ENCODE assay signal across 23 cellular contexts in the genomic region with DNA sequence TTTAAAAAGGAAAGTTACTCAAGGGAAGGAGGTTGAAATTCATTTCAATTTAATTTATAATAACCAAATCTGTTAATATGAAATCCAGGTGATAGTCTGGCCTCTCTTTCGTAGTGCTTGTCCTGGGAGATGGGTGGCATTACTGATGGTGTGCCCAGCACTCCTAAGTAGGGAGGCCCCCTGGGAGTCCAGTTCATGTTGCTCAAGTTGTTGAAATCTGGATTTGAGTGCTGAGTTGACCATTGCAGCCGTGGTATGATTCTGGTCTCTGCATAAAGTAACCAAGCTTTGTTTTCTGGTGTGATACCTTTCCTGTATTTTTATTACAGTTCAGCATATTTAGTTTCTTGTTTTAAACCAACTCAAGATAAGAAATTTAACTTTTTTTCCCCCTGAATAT.
A peak's percentile ranks its signal among the peaks of the same experiment; 100 is the strongest.
DNase-seq lines count a peak whose midpoint lies in the region; ATAC-seq, FAIRE-seq and TF ChIP-seq lines count a peak whose summit lies in the region.
"Had no signal": no experiment of that assay in that cellular context is flagged by ENCODE, and none has a peak within 500 bp of the region (broad histone marks: within the 10 kb centered on the region; RNA-seq: fewer than 3 reads in every experiment).

No MANE protein-coding gene starts in this region.

- TF ChIP-seq RAD21 in HepG2 (CRISPR knock-in tag; IDR thresholded peaks at IDR 0.05) = no peak

- no peak overlapping the region for H3K4ac ChIP-seq in neuronal stem cell (ENCODE audit: low read length)

- no peak for FAIRE-seq in HepG2 (lab: Jason Lieb, UNC)
- FAIRE-seq: G401.6, islet of Langerhans had no signal

- no peak for DNase-seq in RWPE1 (ENCODE audit: low spot score)
- DNase-seq in HepG2 (ENCODE audit: low spot score) = no peak
- no peak for DNase-seq in psoas muscle
- DNase-seq in type B pancreatic cell (ENCODE audit: extremely low spot score, unreplicated experiment) = no peak
- no peak for DNase-seq in immature natural killer cell
- DNase-seq in NCI-H2196 (lab: John Stamatoyannopoulos, UW; ENCODE audit: unreplicated experiment) = no peak
- DNase-seq in foreskin keratinocyte = no peak
- DNase-seq in neuronal stem cell (ENCODE audit: low spot score) = no peak
- DNase-seq: activated CD4-positive, alpha-beta T cell treated with anti-CD3 and anti-CD28 coated beads, Interleukin-2, amount 50 U/mL, for 4 hours; activated gamma-delta T cell; anterior cingulate cortex; cerebellar nuclear complex; effector memory CD8-positive, alpha-beta T cell; H9; naive thymus-derived CD8-positive, alpha-beta T cell; Peyer's patch; stimulated activated CD4-positive, alpha-beta T cell treated with anti-CD3 and anti-CD28 coated beads, Interleukin-15, amount 100 ng/mL, for 24 hours; upper lobe of left lung; WERI-Rb-1 had no signal

- no peak for ATAC-seq in HepG2
- ATAC-seq in psoas muscle = peak in 2 of 4 donors; percentile 23 to 28
- ATAC-seq in foreskin keratinocyte = no peak
- ATAC-seq: effector memory CD8-positive, alpha-beta T cell; naive thymus-derived CD8-positive, alpha-beta T cell had no signal

- BruUV-seq in HepG2 (replicated peaks; lab: Mats Ljungman, UMichigan) = no TSS peak

- H3K9ac ChIP-seq in HepG2 (ENCODE audit: insufficient read depth, low read depth, low read length) (no peak overlapping the region), neuronal stem cell (ENCODE audit: low read depth, low read length, poor library complexity) (no peak overlapping the region)

- POLR2A ChIA-PET in RWPE1 (lab: Yijun Ruan, JAX; ENCODE audit: low non-redundant PET) = no interaction called here
- POLR2A ChIA-PET in HepG2 (lab: Yijun Ruan, JAX) = no interaction called here

- no peak overlapping the region for H3K4me2 ChIP-seq in HepG2 (ENCODE audit: low read depth, low read length)
- no peak overlapping the region for H3K4me2 ChIP-seq in neuronal stem cell (ENCODE audit: insufficient read depth, low read length, poor library complexity, severe bottlenecking)

- in situ Hi-C loops in HepG2 (cut with HindIII; ENCODE audit: extremely low pct_ligation_motif_present, low pct_unique_long_range_greater_than_20kb) = no loop called here

- no peaks in the 10 kb centered on the region for H3K79me1 ChIP-seq in neuronal stem cell (ENCODE audit: low read depth, low read length)

- H2BK12ac ChIP-seq in neuronal stem cell (ENCODE audit: low read length) = no peak overlapping the region

- H3K4me1 Mint-ChIP-seq in type B pancreatic cell (ENCODE audit: unreplicated experiment) = peaks cover 74% of the 10 kb centered on the region
- H3K4me1 Mint-ChIP-seq in immature natural killer cell = peaks cover 0 to 3% of the 10 kb centered on the region in 2 donors

- H3K36me3 Mint-ChIP-seq in type B pancreatic cell (peaks cover 30% of the 10 kb centered on the region), immature natural killer cell (peaks cover 0 to 10% (median 6%) of the 10 kb centered on the region in 3 donors)

- intact Hi-C loops in HepG2 (cut with micrococcal nuclease; ENCODE audit: unreplicated experiment) = loop anchor here (2.0 kb wide), 1 partner anchor 35 kb away; no protein-coding TSS in a partner anchor
- intact Hi-C loops in psoas muscle (cut with DNase I) = loop anchor here in 1 of 2 donors (2.0 to 5.0 kb wide), 2 partner anchors 43 to 58 kb away; no protein-coding TSS in a partner anchor

- no peak overlapping the region for H2BK5ac ChIP-seq in neuronal stem cell (ENCODE audit: low read length)

- TF ChIP-seq POLR2A in HepG2 (IDR thresholded peaks at IDR 0.05; ENCODE audit: insufficient read depth in 1 of 2, low read depth in 2 of 2, low read length in 2 of 2) = no peak

- H2AK5ac ChIP-seq in neuronal stem cell (ENCODE audit: low read depth, low read length) = no peak overlapping the region

- 86% methylated on average over 2 of the region's 2 CpGs for WGBS in HepG2 (ENCODE audit: low lambda C conversion rate)
- 24 to 42% (median 31%) methylated on average over 2 of the region's 2 CpGs for WGBS in psoas muscle, 3 donors
- no CpG with 5 or more reads among the region's 2 CpGs for WGBS in neuronal stem cell (ENCODE audit: extremely low coverage in 2 of 2, insufficient read length in 2 of 2, insufficient replicate concordance in 1 of 2), 2 donors

- no peak overlapping the region for H3K4me3 Mint-ChIP-seq in type B pancreatic cell
- H3K4me3 Mint-ChIP-seq in immature natural killer cell = no peak overlapping the region
- H3K4me3 Mint-ChIP-seq: effector memory CD8-positive, alpha-beta T cell; H9; naive thymus-derived CD8-positive, alpha-beta T cell had no signal

- no peak for TF ChIP-seq CTCF in RWPE1 (conservative IDR thresholded peaks at IDR 0.05; ENCODE audit: low read depth)
- no peak for TF ChIP-seq CTCF in HepG2 (CRISPR knock-in tag; IDR thresholded peaks at IDR 0.05)
- no peak for TF ChIP-seq CTCF in psoas muscle (IDR thresholded peaks at IDR 0.05)
- TF ChIP-seq CTCF in type B pancreatic cell (conservative IDR thresholded peaks at IDR 0.05) = no peak
- TF ChIP-seq CTCF in foreskin keratinocyte (conservative IDR thresholded peaks at IDR 0.05) = no peak

- CTCF ChIA-PET in RWPE1 (lab: Yijun Ruan, JAX) = no interaction called here
- CTCF ChIA-PET in HepG2 (lab: Yijun Ruan, JAX; ENCODE audit: low intra/inter-chr PET ratio, low total read pairs) = no interaction called here

- H4K91ac ChIP-seq in neuronal stem cell (ENCODE audit: low read depth, low read length, poor library complexity) = no peak overlapping the region

- H3K27ac ChIP-seq in RWPE1 (peak overlapping the region; percentile 45; the same call in 1 of the 2 replicates), HepG2 (ENCODE audit: extremely low read length, insufficient read depth, low read length) (peak overlapping the region; percentile 85), psoas muscle (peak overlapping the region; percentile 93), foreskin keratinocyte (no peak overlapping the region), neuronal stem cell (replicated peaks; ENCODE audit: low read length) (no peak overlapping the region)
- H3K27ac ChIP-seq: SK-N-MC, WERI-Rb-1 had no signal

- H3K27me3 ChIP-seq in HepG2 (ENCODE audit: control insufficient read depth in 1 of 2, insufficient read depth in 2 of 2, low read length in 2 of 2) (no peaks in the 10 kb centered on the region), psoas muscle (ENCODE audit: insufficient read depth in 3 of 3, low read length in 2 of 3) (no peaks in the 10 kb centered on the region), foreskin keratinocyte (no peaks in the 10 kb centered on the region), neuronal stem cell (ENCODE audit: control insufficient read depth in 3 of 3, insufficient read depth in 3 of 3, low read depth in 1 of 3, low read length in 3 of 3) (no peaks in the 10 kb centered on the region)
- H3K27me3 ChIP-seq: BE2C, Peyer's patch, upper lobe of left lung had no signal

- H3K4me1 ChIP-seq in HepG2 (ENCODE audit: insufficient read depth, low read length) = peaks cover 97% of the 10 kb centered on the region
- H3K4me1 ChIP-seq in psoas muscle = peaks cover 98% of the 10 kb centered on the region
- peaks cover 28% of the 10 kb centered on the region for H3K4me1 ChIP-seq in foreskin keratinocyte
- H3K4me1 ChIP-seq in neuronal stem cell (ENCODE audit: control insufficient read depth in 2 of 2, insufficient read depth in 1 of 2, low read depth in 1 of 2, low read length in 2 of 2) = peaks cover 12 to 22% of the 10 kb centered on the region in 2 donors

- no peak overlapping the region for H4K8ac ChIP-seq in neuronal stem cell (ENCODE audit: low read depth, low read length)

- no peak overlapping the region for H3K18ac ChIP-seq in neuronal stem cell (ENCODE audit: low read length)

- H2AFZ ChIP-seq in HepG2 (ENCODE audit: low read length) (no peak overlapping the region), neuronal stem cell (ENCODE audit: low read length) (no peak overlapping the region)

- H3K23ac ChIP-seq in neuronal stem cell (ENCODE audit: low read depth, low read length, poor library complexity) = no peak overlapping the region

- H3K36me3 ChIP-seq in HepG2 (replicated peaks in 1 of 2; ENCODE audit: control insufficient read depth in 1 of 2, insufficient read depth in 2 of 2, low read length in 2 of 2) = peaks cover 6 to 40% of the 10 kb centered on the region in 2 experiments
- H3K36me3 ChIP-seq in psoas muscle (ENCODE audit: insufficient read depth in 1 of 2, low read depth in 1 of 2) = peaks cover 0 to 4% of the 10 kb centered on the region in 2 donors
- peaks cover 0 to 12% of the 10 kb centered on the region in 2 donors for H3K36me3 ChIP-seq in neuronal stem cell (replicated peaks in 1 of 2; ENCODE audit: control insufficient read depth in 2 of 2, insufficient read depth in 2 of 2, low read length in 2 of 2)
- H3K36me3 ChIP-seq: Peyer's patch had no signal

- H2BK120ac ChIP-seq in neuronal stem cell (ENCODE audit: low read depth, low read length) = no peak overlapping the region

- H3K27ac Mint-ChIP-seq in type B pancreatic cell (peak overlapping the region; percentile 66), immature natural killer cell (no peak overlapping the region)
- H3K27ac Mint-ChIP-seq: effector memory CD8-positive, alpha-beta T cell; H9; naive thymus-derived CD8-positive, alpha-beta T cell had no signal

- TF ChIP-seq EP300 in HepG2 (IDR thresholded peaks at IDR 0.05; ENCODE audit: low read depth in 2 of 2, low read length in 2 of 2) (no peak), HepG2 (CRISPR knock-in tag; IDR thresholded peaks at IDR 0.05; ENCODE audit: borderline replicate concordance) (no peak)

- H3K14ac ChIP-seq in neuronal stem cell (ENCODE audit: low read length) = no peak overlapping the region

- no peak overlapping the region for H2BK15ac ChIP-seq in neuronal stem cell (ENCODE audit: low read length)

- no peaks in the 10 kb centered on the region for H3K27me3 Mint-ChIP-seq in type B pancreatic cell
- no peaks in the 10 kb centered on the region for H3K27me3 Mint-ChIP-seq in immature natural killer cell (ENCODE audit: low read depth in 3 of 3)
- H3K27me3 Mint-ChIP-seq: effector memory CD8-positive, alpha-beta T cell; naive thymus-derived CD8-positive, alpha-beta T cell had no signal

- H3K9me3 ChIP-seq in HepG2 (ENCODE audit: low read length) (no peaks in the 10 kb centered on the region), psoas muscle (no peaks in the 10 kb centered on the region), neuronal stem cell (replicated peaks in 1 of 2; ENCODE audit: control insufficient read depth in 2 of 2, insufficient read depth in 1 of 2, low read depth in 1 of 2, low read length in 2 of 2) (no peaks in the 10 kb centered on the region)
- H3K9me3 ChIP-seq: BE2C, Peyer's patch, upper lobe of left lung had no signal

- H3K4me3 ChIP-seq in HepG2 (replicated peaks in 1 of 3; ENCODE audit: insufficient read depth in 1 of 3, low read depth in 2 of 3, low read length in 3 of 3) = no peak overlapping the region
- no peak overlapping the region for H3K4me3 ChIP-seq in psoas muscle
- H3K4me3 ChIP-seq in neuronal stem cell (ENCODE audit: low read length in 2 of 2) = no peak overlapping the region
- H3K4me3 ChIP-seq: Peyer's patch, SK-N-MC, upper lobe of left lung had no signal

- H4K20me1 ChIP-seq in HepG2 (ENCODE audit: insufficient read depth, low read length) = peaks cover 3% of the 10 kb centered on the region; the same call in 1 of the 2 replicates

- H3K79me2 ChIP-seq in HepG2 (ENCODE audit: insufficient read depth, low read length) = peaks cover 99% of the 10 kb centered on the region

- H3K9me3 Mint-ChIP-seq in type B pancreatic cell = no peaks in the 10 kb centered on the region
- H3K9me3 Mint-ChIP-seq in immature natural killer cell = no peaks in the 10 kb centered on the region
- H3K9me3 Mint-ChIP-seq: effector memory CD8-positive, alpha-beta T cell; H9; naive thymus-derived CD8-positive, alpha-beta T cell had no signal

Comparison
In these comparisons a context has a peak if more than half of its experiments do, and no peak if none do; other contexts are left out.
1. H3K27ac ChIP-seq: peak in RWPE1 (single experiment), HepG2 (single experiment) and psoas muscle (single experiment); none in foreskin keratinocyte (single experiment) and neuronal stem cell (single experiment).